14 cellular contexts compared by ENCODE assay signal in genomic region chr15:91865486-91865885, GRCh38. TPM values are rescaled to one million over a fixed set of nuclear protein-coding genes. Genes with fewer than 3 reads are reported as not detected.
DNase-seq lines count a peak whose midpoint lies in the region; ATAC-seq and TF ChIP-seq lines count a peak whose summit lies in the region.
"Had no signal": no experiment of that assay in that cellular context is flagged by ENCODE, and none has a peak within 500 bp of the region (broad histone marks: within the 10 kb centered on the region; RNA-seq: fewer than 3 reads in every experiment).

No MANE protein-coding gene starts in this region.

- H3K9me3 Mint-ChIP-seq in MCF 10A (ENCODE audit: unreplicated experiment), result no peaks in the 10 kb centered on the region
- H3K9me3 Mint-ChIP-seq: stimulated activated naive CD8-positive, alpha-beta T cell treated with anti-CD3 and anti-CD28 coated beads, Interleukin-15, Interleukin-2, amounts not matched to agents 100 ng/mL and 50 ng/mL, for 24 hours had no signal

- H3K36me3 Mint-ChIP-seq in MCF 10A (ENCODE audit: insufficient read depth, unreplicated experiment), result peaks cover 8% of the 10 kb centered on the region

- intact Hi-C loops in MCF 10A (cut with micrococcal nuclease), result no loop called here

- CTCF ChIA-PET in MCF 10A (lab: Yijun Ruan, JAX), result interaction anchor here (0.6 to 4.1 kb wide), 11 partner anchors 11 to 603 kb away, joined by 3 to 24 read pairs (median 3); partner anchors contain the start of gene SLCO3A1

- H3K4me1 Mint-ChIP-seq in MCF 10A (ENCODE audit: insufficient read depth, unreplicated experiment), result peaks cover 29% of the 10 kb centered on the region

- BruUV-seq in MCF 10A (replicated peaks; lab: Mats Ljungman, UMichigan), result no TSS peak

- no peaks in the 10 kb centered on the region for H3K36me3 ChIP-seq in thoracic aorta

- no peaks in the 10 kb centered on the region for H3K27me3 Mint-ChIP-seq in MCF 10A (ENCODE audit: insufficient read depth, unreplicated experiment)

- H3K4me1 ChIP-seq in thoracic aorta (ENCODE audit: control insufficient read depth in 1 of 2, low read depth in 2 of 2), result peaks cover 37 to 57% of the 10 kb centered on the region in 2 donors

- no peak for ATAC-seq in thoracic aorta (ENCODE audit: insufficient number of reproducible peaks, low FRiP score, low read depth)
- ATAC-seq: sciatic nerve had no signal

- H3K27ac Mint-ChIP-seq in MCF 10A (ENCODE audit: low read depth, unreplicated experiment), result peak overlapping the region; percentile 90

- no peaks in the 10 kb centered on the region for H3K27me3 ChIP-seq in layer of hippocampus (ENCODE audit: control insufficient read depth, insufficient read depth, low read length)
- H3K27me3 ChIP-seq in thoracic aorta (replicated peaks; ENCODE audit: insufficient read depth), result no peaks in the 10 kb centered on the region

- DNase-seq in DMS 273 (lab: John Stamatoyannopoulos, UW; ENCODE audit: unreplicated experiment) (peak; percentile 17), DMS 273 treated with DMSO at 0.1 percent for 48 hours (lab: John Stamatoyannopoulos, UW) (no peak), MCF 10A (ENCODE audit: unreplicated experiment) (no peak), thoracic aorta (ENCODE audit: low spot score) (no peak), SIG-M5 treated with dmso at 0.1 percent for 504 hours (lab: John Stamatoyannopoulos, UW; ENCODE audit: unreplicated experiment) (no peak), OCI-M1 (lab: John Stamatoyannopoulos, UW) (no peak), GM13977 (ENCODE audit: low spot score) (no peak)
- DNase-seq: activated naive CD4-positive, alpha-beta T cell; naive thymus-derived CD8-positive, alpha-beta T cell; NCI-H1092 had no signal

- TF ChIP-seq CTCF in MCF 10A (IDR thresholded peaks at IDR 0.05; ENCODE audit: unreplicated experiment) (no peak), thoracic aorta (IDR thresholded peaks at IDR 0.05) (no peak), GM13977 (IDR thresholded peaks at IDR 0.05; ENCODE audit: extremely low read depth, insufficient read depth, missing control alignments) (no peak)

- no peak overlapping the region for H3K4me3 Mint-ChIP-seq in MCF 10A (ENCODE audit: unreplicated experiment)
- H3K4me3 Mint-ChIP-seq: stimulated activated naive CD8-positive, alpha-beta T cell treated with anti-CD3 and anti-CD28 coated beads, Interleukin-15, Interleukin-2, amounts not matched to agents 100 ng/mL and 50 ng/mL, for 24 hours had no signal

- in situ Hi-C loops in GM13977 (cut with MboI; ENCODE audit: low pct_unique_long_range_greater_than_20kb, low sequenced_read_pairs, unreplicated experiment), result no loop called here

- POLR2A ChIA-PET in MCF 10A (lab: Yijun Ruan, JAX), result interaction anchor here (1.0 to 5.5 kb wide), 7 partner anchors 12 to 101 kb away, joined by 3 to 81 read pairs (median 21); partner anchors contain the start of gene SLCO3A1

- no peaks in the 10 kb centered on the region for H3K9me3 ChIP-seq in thoracic aorta

- H3K27ac ChIP-seq in layer of hippocampus (ENCODE audit: low read depth, low read length) (peak overlapping the region; percentile 32), thoracic aorta (peak overlapping the region; percentile 64 to 88)
- H3K27ac ChIP-seq: 22Rv1 had no signal

- H3K4me3 ChIP-seq in thoracic aorta, result no peak overlapping the region

RNA-seq across cellular contexts. Expression of gene SLCO3A1, which starts 12.0 kb away (rescaled TPM):
- 10.1 and 11.9 TPM in 2 replicates for total RNA-seq in MCF 10A (2022)
- total RNA-seq in thoracic aorta, result 10 to 100 TPM; 16.5 to 39.1 TPM
